8 cellular contexts compared by ENCODE assay signal in the genomic region with DNA sequence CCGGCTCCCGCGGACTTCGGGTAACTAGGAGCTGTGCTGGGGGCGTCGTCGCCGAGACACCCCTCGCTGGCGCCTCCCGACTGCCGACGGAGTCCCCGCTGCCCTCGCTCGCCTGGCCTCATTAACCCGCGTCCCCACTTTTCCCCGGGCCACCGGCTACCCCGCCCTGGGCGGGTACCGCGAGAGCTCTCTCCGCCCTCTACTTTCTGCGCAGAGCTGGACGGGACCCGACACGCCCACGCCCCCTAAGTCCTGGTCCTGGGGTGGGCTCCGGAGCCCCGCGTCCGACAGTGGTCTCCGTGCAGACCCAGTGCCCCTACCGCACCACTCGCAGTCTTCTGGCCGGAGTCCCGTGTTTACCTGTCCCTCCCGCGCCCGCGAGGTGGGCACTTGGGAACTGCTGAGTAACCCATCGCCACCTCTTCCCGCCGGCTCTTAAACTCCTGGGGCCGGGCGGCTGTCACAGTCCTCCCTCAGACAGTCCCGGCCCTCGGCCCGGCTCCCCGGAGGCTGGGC. TPM values are rescaled to one million over a fixed set of nuclear protein-coding genes. Genes with fewer than 3 reads are reported as not detected.
DNase-seq lines count a peak whose midpoint lies in the region; ATAC-seq, FAIRE-seq and TF ChIP-seq lines count a peak whose summit lies in the region.

No MANE protein-coding gene starts in this region.

- CTCF ChIA-PET in CD4-positive, alpha-beta T cell (lab: Charles Lee) = interaction anchor here (0.6 to 10.8 kb wide), 41 partner anchors 9 to 419 kb away, joined by 3 to 373 read pairs (median 5); partner anchors contain the start of genes BLTP2, DHRS13, FAM222B and FLOT2

- no peaks in the 10 kb centered on the region for H3K9me3 ChIP-seq in CD4-positive, alpha-beta T cell (ENCODE audit: control insufficient read depth, low read length)
- H3K9me3 ChIP-seq in endocrine pancreas (ENCODE audit: control insufficient read depth, low read length) (no peaks in the 10 kb centered on the region), mucosa of stomach (ENCODE audit: control insufficient read depth, low read length) (no peaks in the 10 kb centered on the region), subcutaneous abdominal adipose tissue (ENCODE audit: control insufficient read depth in 5 of 5, low read length in 5 of 5) (no peaks in the 10 kb centered on the region)

- H3K27ac Mint-ChIP-seq in CD4-positive, alpha-beta T cell = peak overlapping the region; percentile 100

- H3K27me3 ChIP-seq in CD4-positive, alpha-beta T cell (ENCODE audit: control insufficient read depth, insufficient read depth, low read length) = no peaks in the 10 kb centered on the region
- H3K27me3 ChIP-seq in endocrine pancreas (ENCODE audit: control insufficient read depth, insufficient read depth, low read length) (no peaks in the 10 kb centered on the region), mucosa of stomach (ENCODE audit: control insufficient read depth, insufficient read depth, low read length) (no peaks in the 10 kb centered on the region), subcutaneous abdominal adipose tissue (ENCODE audit: control insufficient read depth in 5 of 5, insufficient read depth in 4 of 5, low read length in 5 of 5) (no peaks in the 10 kb centered on the region)

- no peak overlapping the region for H3K4me3 ChIP-seq in endocrine pancreas (ENCODE audit: control insufficient read depth, insufficient read depth, low read length)
- peak overlapping the region; percentile 51 for H3K4me3 ChIP-seq in mucosa of stomach (ENCODE audit: low read length)
- peak overlapping the region in 4 of 5 donors; percentile 66 to 95 (median 70) for H3K4me3 ChIP-seq in subcutaneous abdominal adipose tissue (ENCODE audit: low read depth in 1 of 5, low read length in 5 of 5)

- peak overlapping the region; percentile 98 for H3K4me3 Mint-ChIP-seq in CD4-positive, alpha-beta T cell

- no peaks in the 10 kb centered on the region for H3K27me3 Mint-ChIP-seq in CD4-positive, alpha-beta T cell

- POLR2A ChIA-PET in CD4-positive, alpha-beta T cell (lab: Charles Lee) = interaction anchor here (0.6 to 6.5 kb wide), 25 partner anchors 10 to 568 kb away, joined by 3 to 268 read pairs (median 6); partner anchors contain the start of genes BLTP2, DHRS13, FAM222B and FLOT2

- TF ChIP-seq POLR2A in H54 (IDR thresholded peaks at IDR 0.05; ENCODE audit: low read depth, low read length) = no peak

- ATAC-seq in CD4-positive, alpha-beta T cell (ENCODE audit: poor library complexity) = no peak

- peaks cover 6% of the 10 kb centered on the region for H3K4me1 ChIP-seq in endocrine pancreas (ENCODE audit: control insufficient read depth, insufficient read depth, low read length)
- H3K4me1 ChIP-seq in mucosa of stomach (ENCODE audit: control insufficient read depth, insufficient read depth, low read length) = peaks cover 56% of the 10 kb centered on the region
- peaks cover 6 to 48% (median 45%) of the 10 kb centered on the region in 5 donors for H3K4me1 ChIP-seq in subcutaneous abdominal adipose tissue (ENCODE audit: control insufficient read depth in 5 of 5, insufficient read depth in 5 of 5, low read length in 5 of 5)

- peaks cover 64% of the 10 kb centered on the region for H3K4me1 Mint-ChIP-seq in CD4-positive, alpha-beta T cell (ENCODE audit: low read depth)

- H3K36me3 ChIP-seq in endocrine pancreas (ENCODE audit: control insufficient read depth, insufficient read depth, low read length) = peaks cover 2% of the 10 kb centered on the region
- peaks cover 11% of the 10 kb centered on the region for H3K36me3 ChIP-seq in mucosa of stomach (ENCODE audit: control insufficient read depth, insufficient read depth, low read length)
- peaks cover 6 to 33% (median 28%) of the 10 kb centered on the region in 5 donors for H3K36me3 ChIP-seq in subcutaneous abdominal adipose tissue (ENCODE audit: control insufficient read depth in 5 of 5, insufficient read depth in 5 of 5, low read length in 5 of 5)

- intact Hi-C loops in CD4-positive, alpha-beta T cell (cut with DNase I, micrococcal nuclease) = loop anchor here (2.0 to 5.0 kb wide), 7 partner anchors 36 to 391 kb away; partner anchors contain the start of gene BLTP2 (in 1 of the 2)

- no peaks in the 10 kb centered on the region for H3K9me3 Mint-ChIP-seq in CD4-positive, alpha-beta T cell

- H3K36me3 Mint-ChIP-seq in CD4-positive, alpha-beta T cell (ENCODE audit: low read depth) = peaks cover 52% of the 10 kb centered on the region

- peak; percentile 27 to 66 (median 50) for DNase-seq in CD4-positive, alpha-beta T cell
- DNase-seq in H54 (ENCODE audit: insufficient read length, low spot score) (peak; percentile 73), NCI-H510A treated with DMSO at 0.1 percent for 48 hours (lab: John Stamatoyannopoulos, UW) (peak; percentile 87), RCC 7860 (ENCODE audit: low spot score) (no peak)
- DNase-seq in activated CD4-positive, alpha-beta T cell treated with anti-CD3 and anti-CD28 coated beads, Interleukin-2, amount 50 U/mL, for 48 hours = peak; percentile 82 to 85

- FAIRE-seq in H54 (lab: Jason Lieb, UNC) (no peak), RCC 7860 (lab: Jason Lieb, UNC) (no peak)

- H3K9ac ChIP-seq in endocrine pancreas (ENCODE audit: control insufficient read depth, insufficient read depth, low read length) (peak overlapping the region; percentile 39), mucosa of stomach (ENCODE audit: low read length) (peak overlapping the region; percentile 50), subcutaneous abdominal adipose tissue (ENCODE audit: low read length in 5 of 5) (peak overlapping the region in 4 of 5 donors; percentile 30 to 78 (median 66))

- H3K27ac ChIP-seq in CD4-positive, alpha-beta T cell (ENCODE audit: low read depth, low read length) = peak overlapping the region; percentile 100
- peak overlapping the region; percentile 65 for H3K27ac ChIP-seq in subcutaneous abdominal adipose tissue (ENCODE audit: low read depth, low read length)

- no peak for TF ChIP-seq CTCF in CD4-positive, alpha-beta T cell (IDR thresholded peaks at IDR 0.05)

RNA-seq across cellular contexts. Expression of gene TLCD1, which starts 0.4 kb away (rescaled TPM):
- under 1 TPM; 0.39 to 0.60 TPM for total RNA-seq in CD4-positive, alpha-beta T cell

RNA-seq across cellular contexts. Expression of gene NEK8, which starts 2.1 kb away (rescaled TPM):
- 1 to 10 TPM; 4.7 to 5.2 TPM for total RNA-seq in CD4-positive, alpha-beta T cell

RNA-seq across cellular contexts. Expression of gene RPL23A, which starts 6.7 kb away (rescaled TPM):
- 1,000 to 10,000 TPM; 3,393 to 3,457 TPM for total RNA-seq in CD4-positive, alpha-beta T cell

RNA-seq across cellular contexts. Expression of gene RAB34, which starts 8.8 kb away (rescaled TPM):
- 10 to 100 TPM; 20.7 to 21.3 TPM for total RNA-seq in CD4-positive, alpha-beta T cell

RNA-seq across cellular contexts. Expression of gene PROCA1, which starts 14.8 kb away (rescaled TPM):
- total RNA-seq in CD4-positive, alpha-beta T cell = 1 to 10 TPM; 3.5 to 4.1 TPM
